Comparison of ENCODE assay signal across 16 cellular contexts in the genomic region with DNA sequence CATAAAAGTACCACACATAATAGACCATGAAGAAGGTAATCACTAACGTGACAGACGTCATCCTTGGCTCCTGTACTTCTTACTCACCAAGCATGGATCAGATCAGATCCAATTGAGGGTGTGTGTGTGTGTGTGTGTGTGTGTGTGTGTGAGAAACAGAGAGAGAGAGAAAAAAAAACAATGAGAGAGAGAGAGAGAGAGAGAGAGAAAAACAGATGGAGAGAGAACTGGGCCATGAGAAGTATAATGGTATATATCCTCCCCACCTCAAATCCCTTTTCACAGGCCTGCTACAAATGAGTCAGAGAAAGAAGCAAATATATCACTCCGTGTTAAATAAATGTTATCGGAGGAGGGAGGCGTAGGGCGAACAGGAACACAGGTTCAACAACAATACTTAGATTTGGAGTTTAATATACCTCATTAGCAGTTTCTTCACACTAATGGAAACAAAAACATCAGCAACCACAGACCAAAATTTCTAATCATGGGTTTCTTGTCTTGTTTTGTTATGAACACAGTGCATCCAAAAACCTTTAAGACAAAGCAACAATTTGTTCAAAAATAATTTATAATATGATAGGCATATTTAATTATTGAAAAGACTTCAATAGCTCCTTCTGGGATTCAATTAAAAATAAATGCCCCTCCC. TPM values are rescaled to one million over a fixed set of nuclear protein-coding genes. Genes with fewer than 3 reads are reported as not detected.
A peak's percentile ranks its signal among the peaks of the same experiment; 100 is the strongest.
DNase-seq lines count a peak whose midpoint lies in the region; ATAC-seq, FAIRE-seq and TF ChIP-seq lines count a peak whose summit lies in the region.
"Had no signal": no experiment of that assay in that cellular context is flagged by ENCODE, and none has a peak within 500 bp of the region (broad histone marks: within the 10 kb centered on the region; RNA-seq: fewer than 3 reads in every experiment).

No MANE protein-coding gene starts in this region.

- CTCF ChIA-PET in GM12878 (lab: Yijun Ruan, JAX) (interaction anchor here (1.8 kb wide), 1 partner anchor 28 kb away, joined by 4 read pairs; no protein-coding TSS in a partner anchor), HepG2 (lab: Yijun Ruan, JAX; ENCODE audit: low intra/inter-chr PET ratio, low total read pairs) (no interaction called here)

- no peak overlapping the region for H3K4me3 Mint-ChIP-seq in glutamatergic neuron (ENCODE audit: unreplicated experiment)

- H3K27me3 ChIP-seq in GM12878 (replicated peaks in 1 of 2; ENCODE audit: control insufficient read depth in 2 of 2, insufficient read depth in 2 of 2, low read length in 1 of 2) (no peaks in the 10 kb centered on the region), mucosa of stomach (ENCODE audit: control insufficient read depth, insufficient read depth, low read length) (no peaks in the 10 kb centered on the region), HepG2 (ENCODE audit: control insufficient read depth in 1 of 2, insufficient read depth in 2 of 2, low read length in 2 of 2) (no peaks in the 10 kb centered on the region; a peak in 1 of 5 replicates), body of pancreas (no peaks in the 10 kb centered on the region)

- H3K4me1 ChIP-seq in GM12878 (ENCODE audit: control insufficient read depth, insufficient read depth, low read length) = no peaks in the 10 kb centered on the region
- H3K4me1 ChIP-seq in mucosa of stomach (ENCODE audit: control insufficient read depth, insufficient read depth, low read length) = peaks cover 39% of the 10 kb centered on the region
- peaks cover 6% of the 10 kb centered on the region; the same call in 1 of the 2 replicates for H3K4me1 ChIP-seq in HepG2 (ENCODE audit: insufficient read depth, low read length)
- peaks cover 10% of the 10 kb centered on the region for H3K4me1 ChIP-seq in body of pancreas

- DNase-seq in DMS53 treated with DMSO at 0.1 percent for 48 hours (lab: John Stamatoyannopoulos, UW; ENCODE audit: unreplicated experiment) = peak; percentile 16
- DNase-seq in GM12878 (ENCODE audit: low read depth, low spot score) = peak; percentile 21
- DNase-seq in glutamatergic neuron = no peak
- DNase-seq in nucleus accumbens (lab: John Stamatoyannopoulos, UW) = no peak
- DNase-seq in HepG2 (ENCODE audit: low spot score) = no peak
- no peak for DNase-seq in body of pancreas
- DNase-seq: activated T-cell treated with anti-CD3 and anti-CD28 coated beads, Interleukin-2, amount 50 U/mL, for 48 hours; amniotic stem cell; left colon; NCI-H146; NCI-H226; stimulated activated CD4-positive, alpha-beta T cell treated with anti-CD3 and anti-CD28 coated beads, Interleukin-4, amount 100 ng/mL, for 4 hours; T-helper 9 cell had no signal

- no peak overlapping the region for H3K27ac Mint-ChIP-seq in glutamatergic neuron (ENCODE audit: unreplicated experiment)

- intact Hi-C loops in GM12878 (cut with micrococcal nuclease; ENCODE audit: unreplicated experiment) (loop anchor here (1.0 to 2.0 kb wide), 3 partner anchors 28 to 78 kb away; no protein-coding TSS in a partner anchor), HepG2 (cut with micrococcal nuclease; ENCODE audit: unreplicated experiment) (no loop called here), body of pancreas (cut with DNase I) (no loop called here)

- POLR2A ChIA-PET in GM12878 (lab: Charles Lee) (interaction anchor here (0.6 kb wide), 1 partner anchor 208 kb away, joined by 5 read pairs; no protein-coding TSS in a partner anchor), HepG2 (lab: Yijun Ruan, JAX) (no interaction called here)

- H3K4me3 ChIP-seq in GM12878 (no peak overlapping the region), mucosa of stomach (ENCODE audit: low read length) (no peak overlapping the region), HepG2 (replicated peaks in 1 of 3; ENCODE audit: insufficient read depth in 1 of 3, low read depth in 2 of 3, low read length in 3 of 3) (no peak overlapping the region), body of pancreas (no peak overlapping the region)

- H3K9ac ChIP-seq in GM12878 (ENCODE audit: control insufficient read depth, insufficient read depth, low read length) = no peak overlapping the region
- peak overlapping the region; percentile 22 for H3K9ac ChIP-seq in mucosa of stomach (ENCODE audit: low read length)
- no peak overlapping the region for H3K9ac ChIP-seq in HepG2 (ENCODE audit: insufficient read depth, low read depth, low read length)

- peak; percentile 15 for ATAC-seq in GM21723 (IDR thresholded peaks at IDR 0.05; ENCODE audit: unreplicated experiment)
- peak; percentile 72 for ATAC-seq in GM12878
- ATAC-seq in HepG2 = no peak
- ATAC-seq in body of pancreas = no peak
- ATAC-seq: left colon had no signal

- RAD21 ChIA-PET in GM12878 (lab: Charles Lee; ENCODE audit: unreplicated experiment) = interaction anchor here (1.2 to 3.6 kb wide), 3 partner anchors 28 to 97 kb away, joined by 5 to 18 read pairs (median 6); no protein-coding TSS in a partner anchor

- peak in 1 of 2 experiments; percentile 70; a peak in 1 of 4 replicates for TF ChIP-seq EP300 in GM12878 (IDR thresholded peaks at IDR 0.05; ENCODE audit: borderline replicate concordance in 1 of 2, control insufficient read depth in 1 of 2, low read depth in 2 of 2, low read length in 2 of 2)
- TF ChIP-seq EP300 in HepG2 (IDR thresholded peaks at IDR 0.05; ENCODE audit: low read depth in 2 of 2, low read length in 2 of 2) = no peak
- TF ChIP-seq EP300 in HepG2 (CRISPR knock-in tag; IDR thresholded peaks at IDR 0.05; ENCODE audit: borderline replicate concordance) = no peak

- no peaks in the 10 kb centered on the region for H3K9me3 ChIP-seq in GM12878 (replicated peaks; ENCODE audit: control insufficient read depth, insufficient read depth, low read length)
- H3K9me3 ChIP-seq in mucosa of stomach (ENCODE audit: control insufficient read depth, low read length) = no peaks in the 10 kb centered on the region
- no peaks in the 10 kb centered on the region for H3K9me3 ChIP-seq in HepG2 (ENCODE audit: low read length)
- H3K9me3 ChIP-seq in body of pancreas = no peaks in the 10 kb centered on the region

- H3K79me2 ChIP-seq in GM12878 (ENCODE audit: control insufficient read depth, insufficient read depth, low read length) = no peaks in the 10 kb centered on the region
- H3K79me2 ChIP-seq in HepG2 (ENCODE audit: insufficient read depth, low read length) = no peaks in the 10 kb centered on the region

- TF ChIP-seq POLR2A in GM12878 (IDR thresholded peaks at IDR 0.05; ENCODE audit: low read depth, low read length) = no peak
- TF ChIP-seq POLR2A in HepG2 (IDR thresholded peaks at IDR 0.05; ENCODE audit: insufficient read depth in 1 of 2, low read depth in 2 of 2, low read length in 2 of 2) = no peak
- no peak for TF ChIP-seq POLR2A in body of pancreas (IDR thresholded peaks at IDR 0.05)

- in situ Hi-C loops in GM12878 (cut with MboI) = no loop called here
- in situ Hi-C loops in HepG2 (cut with HindIII; ENCODE audit: extremely low pct_ligation_motif_present, low pct_unique_long_range_greater_than_20kb) = no loop called here

- H3K36me3 ChIP-seq in GM12878 (ENCODE audit: control insufficient read depth in 2 of 2, insufficient read depth in 2 of 2, low read length in 1 of 2) (no peaks in the 10 kb centered on the region), mucosa of stomach (ENCODE audit: control insufficient read depth, insufficient read depth, low read length) (no peaks in the 10 kb centered on the region), HepG2 (replicated peaks in 1 of 2; ENCODE audit: control insufficient read depth in 1 of 2, insufficient read depth in 2 of 2, low read length in 2 of 2) (no peaks in the 10 kb centered on the region), body of pancreas (replicated peaks in 1 of 2; ENCODE audit: insufficient read depth in 1 of 2, low read depth in 2 of 2) (no peaks in the 10 kb centered on the region)

- H2AFZ ChIP-seq in GM12878 (ENCODE audit: control insufficient read depth, low read depth, low read length) = no peak overlapping the region; the same call in 1 of the 2 replicates
- H2AFZ ChIP-seq in HepG2 (ENCODE audit: low read length) = no peak overlapping the region

- H3K27me3 Mint-ChIP-seq in glutamatergic neuron (ENCODE audit: unreplicated experiment) = no peaks in the 10 kb centered on the region

- TF ChIP-seq CTCF in GM12878 (IDR thresholded peaks at IDR 0.05 in 2 of 3, conservative IDR thresholded peaks at IDR 0.05 in 1 of 3; ENCODE audit: control insufficient read depth in 2 of 3, extremely low read depth in 1 of 3, insufficient read depth in 1 of 3, low read depth in 3 of 3, low read length in 3 of 3) = no peak
- no peak for TF ChIP-seq CTCF in glutamatergic neuron (IDR thresholded peaks at IDR 0.05; ENCODE audit: partially characterized antibody, unreplicated experiment)
- no peak for TF ChIP-seq CTCF in HepG2 (CRISPR knock-in tag; IDR thresholded peaks at IDR 0.05)
- no peak for TF ChIP-seq CTCF in body of pancreas (IDR thresholded peaks at IDR 0.05)

- FAIRE-seq in GM12878 (lab: Jason Lieb, UNC) (no peak), HepG2 (lab: Jason Lieb, UNC) (no peak)
- FAIRE-seq: colon had no signal

- no peak for TF ChIP-seq RAD21 in GM12878 (IDR thresholded peaks at IDR 0.05; ENCODE audit: insufficient read depth, low read depth, low read length)
- no peak for TF ChIP-seq RAD21 in HepG2 (CRISPR knock-in tag; IDR thresholded peaks at IDR 0.05)

- no peaks in the 10 kb centered on the region for H3K4me1 Mint-ChIP-seq in glutamatergic neuron (ENCODE audit: low read depth, unreplicated experiment)

- H3K27ac ChIP-seq in GM12878 (ENCODE audit: control insufficient read depth, insufficient read depth) (no peak overlapping the region), HepG2 (ENCODE audit: extremely low read length, insufficient read depth, low read length) (no peak overlapping the region), body of pancreas (no peak overlapping the region)

- H4K20me1 ChIP-seq in GM12878 (ENCODE audit: control insufficient read depth, insufficient read depth) (no peaks in the 10 kb centered on the region), HepG2 (ENCODE audit: insufficient read depth, low read length) (no peaks in the 10 kb centered on the region)

- 2% methylated on average over 6 of the region's 6 CpGs for WGBS in GM12878 (ENCODE audit: insufficient coverage, insufficient replicate concordance, low lambda C conversion rate, missing lambda C conversion rate)
- WGBS in HepG2 (ENCODE audit: low lambda C conversion rate) = 62% methylated on average over 6 of the region's 6 CpGs
- WGBS in body of pancreas, 2 donors = 75 to 78% methylated on average over 6 of the region's 6 CpGs

- no peaks in the 10 kb centered on the region for H3K36me3 Mint-ChIP-seq in glutamatergic neuron (ENCODE audit: unreplicated experiment)

- H3K4me2 ChIP-seq in GM12878 (ENCODE audit: control insufficient read depth, insufficient read depth) = no peak overlapping the region
- no peak overlapping the region for H3K4me2 ChIP-seq in HepG2 (ENCODE audit: low read depth, low read length)

- no peaks in the 10 kb centered on the region for H3K9me3 Mint-ChIP-seq in glutamatergic neuron (ENCODE audit: unreplicated experiment)

- SMC1A ChIA-PET in GM12878 (lab: Charles Lee; ENCODE audit: uncharacterized antibody, unreplicated experiment) = interaction anchor here (0.8 to 4.2 kb wide), 7 partner anchors 11 to 103 kb away, joined by 3 to 15 read pairs (median 4); no protein-coding TSS in a partner anchor

- BruUV-seq in GM12878 (replicated peaks; lab: Mats Ljungman, UMichigan) (TSS peak; percentile 67), HepG2 (replicated peaks; lab: Mats Ljungman, UMichigan) (no TSS peak)

RNA-seq across cellular contexts. Expression of a gene that starts 45.3 kb away (rescaled TPM):
- total RNA-seq in GM12878 (2013; cell fraction: nucleolus; rRNA removed) = 92.6 and 100 TPM in 2 replicates
- total RNA-seq in GM12878 (2014; rRNA removed) (1.1 TPM in 2 replicates), GM12878 (2014; rRNA removed; fragmentation: Illumina TruSeq; extraction: Trizol) (0.76 and 1.2 TPM in 2 replicates), GM12878 (2021) (1.6 and 2.1 TPM in 2 replicates), glutamatergic neuron (ENCODE audit: unreplicated experiment) (23.3 TPM), HepG2 (2016; rRNA removed; fragmentation: Illumina TruSeq; extraction: Trizol) (0.07 and 0.24 TPM in 2 replicates), body of pancreas (1 to 10 TPM; 3.6 to 8.8 TPM)
- 0.55 TPM for polyA plus RNA-seq in GM12878 (2011; ENCODE audit: low read depth)
- polyA plus RNA-seq in GM12878 (2011; rRNA removed) (29.1 and 35.9 TPM in 2 replicates), GM12878 (2014; fragmentation: Illumina TruSeq; extraction: Trizol) (0.82 and 0.97 TPM in 2 replicates), GM12878 (2014; fragmentation: Nextera tagmentation; extraction: Ambion mirVana) (under 1 TPM; 0.31 to 0.42 TPM), GM12878 (2014; rRNA removed) (0.72 and 0.81 TPM in 2 replicates), GM12878 (2016; fragmentation: Nextera tagmentation; extraction: Ambion mirVana) (under 1 TPM; 0.64 to 0.71 TPM), HepG2 (2011; rRNA removed) (0.13 and 0.24 TPM in 2 replicates)
- polyA plus RNA-seq in GM12878 (2011; cell fraction: cytosol; rRNA removed) = 30.9 and 34.8 TPM in 2 replicates
- 51.4 and 58.8 TPM in 2 replicates for polyA plus RNA-seq in GM12878 (2011; cell fraction: nucleus; rRNA removed)
- 0.72 and 0.94 TPM in 2 replicates for polyA plus RNA-seq in GM12878 (2012)
- 147 and 169 TPM in 2 replicates for polyA minus RNA-seq in GM12878 (2011; rRNA and poly(A)+ RNA removed)
- 37.4 and 39.7 TPM in 2 replicates for polyA minus RNA-seq in GM12878 (2011; cell fraction: cytosol; rRNA and poly(A)+ RNA removed)
- polyA minus RNA-seq in GM12878 (2011; cell fraction: nucleus; rRNA and poly(A)+ RNA removed) = 69.0 and 110 TPM in 2 replicates
- total RNA-seq in HepG2 (2016; cell fraction: cytosol; rRNA removed; fragmentation: Illumina TruSeq; extraction: Trizol; ENCODE audit: low read depth) = 0.09 TPM in 1 of 2 replicates, not detected in the other
- 0.11 and 0.16 TPM in 2 replicates for total RNA-seq in HepG2 (2016; cell fraction: insoluble cytoplasmic fraction; rRNA removed; fragmentation: Illumina TruSeq; extraction: Trizol)
- total RNA-seq in HepG2 (2016; cell fraction: membrane; rRNA removed; fragmentation: Illumina TruSeq; extraction: Trizol) = 0.06 and 0.21 TPM in 2 replicates
- 0.13 and 0.16 TPM in 2 replicates for total RNA-seq in HepG2 (2016; cell fraction: nucleus; rRNA removed; fragmentation: Illumina TruSeq; extraction: Trizol)
- polyA plus RNA-seq in HepG2 (2011; cell fraction: cytosol; rRNA removed) = 0.08 and 0.10 TPM in 2 replicates
- 0.32 and 0.62 TPM in 2 replicates for polyA plus RNA-seq in HepG2 (2011; cell fraction: nucleus; rRNA removed)
- polyA plus RNA-seq in HepG2 (2012) = 0.25 and 0.35 TPM in 2 replicates
- not detected in 2 replicates for polyA plus RNA-seq in HepG2 (2016; cell fraction: cytosol; fragmentation: Illumina TruSeq; extraction: Trizol; ENCODE audit: low read depth)
- polyA plus RNA-seq in HepG2 (2016; cell fraction: insoluble cytoplasmic fraction; fragmentation: Illumina TruSeq; extraction: Trizol; ENCODE audit: low read depth) = 0.28 TPM in 1 of 2 replicates, not detected in the other
- polyA plus RNA-seq in HepG2 (2016; cell fraction: membrane; fragmentation: Illumina TruSeq; extraction: Trizol; ENCODE audit: low read depth) = not detected in 2 replicates
- polyA plus RNA-seq in HepG2 (2016; cell fraction: nucleus; fragmentation: Illumina TruSeq; extraction: Trizol; ENCODE audit: insufficient read depth, low read depth) = 0.13 TPM in 1 of 2 replicates, not detected in the other
- polyA minus RNA-seq in HepG2 (2011; rRNA and poly(A)+ RNA removed; ENCODE audit: low replicate concordance) = 0.88 TPM in 1 of 2 replicates, not detected in the other
- polyA minus RNA-seq in HepG2 (2011; cell fraction: cytosol; rRNA and poly(A)+ RNA removed) = 0.30 TPM in 1 of 2 replicates, not detected in the other
- 1.1 and 1.2 TPM in 2 replicates for polyA minus RNA-seq in HepG2 (2011; cell fraction: nucleus; rRNA and poly(A)+ RNA removed)

Comparison
In these comparisons a context has a peak if more than half of its experiments do, and no peak if none do; other contexts are left out.
1. DNase-seq: peak in DMS53 treated with DMSO at 0.1 percent for 48 hours (single experiment) and GM12878 (single experiment); none in glutamatergic neuron (single experiment), nucleus accumbens (0 of 56), HepG2 (single experiment) and body of pancreas (0 of 4).
2. ATAC-seq: peak in GM21723 (single experiment) and GM12878 (single experiment); none in HepG2 (single experiment) and body of pancreas (single experiment).